ENCODE assay signal across 8 cellular contexts in the genomic region with DNA sequence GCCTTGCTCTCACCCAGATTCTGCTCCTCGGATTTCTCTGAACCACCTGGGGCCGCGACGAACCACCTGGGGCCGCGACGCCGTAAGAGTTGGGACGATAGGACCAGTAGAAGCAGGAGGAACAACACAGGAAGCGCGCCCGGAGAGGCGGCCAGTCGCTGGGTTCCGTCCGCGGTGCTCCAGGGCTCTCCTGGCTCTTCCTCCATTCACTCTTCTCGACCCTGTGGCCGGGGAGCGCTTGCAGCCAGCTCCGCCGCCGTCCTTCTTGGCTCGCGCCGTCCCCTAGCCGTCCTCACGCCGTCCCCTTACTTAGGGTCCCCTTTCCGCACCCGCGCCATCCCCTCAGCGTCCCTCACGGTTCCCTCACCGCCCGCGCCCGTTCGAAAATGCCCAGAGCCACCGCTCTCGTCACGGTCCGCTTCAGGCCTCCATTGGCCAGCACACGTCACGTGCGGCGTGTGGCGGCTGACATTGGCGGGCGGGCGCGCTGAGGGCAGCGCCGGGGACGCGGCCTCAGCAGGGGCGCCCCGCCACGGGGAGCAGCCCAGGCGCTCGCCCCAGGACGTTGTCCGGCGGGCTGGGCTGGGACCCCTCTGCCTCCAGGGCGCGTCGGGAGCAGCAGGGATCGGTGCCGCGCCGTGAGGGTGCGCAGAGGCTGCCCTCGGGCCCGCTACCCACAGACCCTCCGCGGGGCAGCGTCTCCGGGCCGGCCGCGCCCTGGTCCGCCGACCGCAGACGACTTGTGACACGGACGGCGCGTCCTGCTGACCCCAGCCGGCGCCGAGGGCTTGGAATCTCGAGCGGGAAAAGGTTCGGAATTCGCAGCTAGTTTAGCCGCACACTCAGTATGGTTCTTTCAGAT. TPM values are rescaled to one million over a fixed set of nuclear protein-coding genes. Genes with fewer than 3 reads are reported as not detected.
DNase-seq lines count a peak whose midpoint lies in the region; ATAC-seq and TF ChIP-seq lines count a peak whose summit lies in the region.

No MANE protein-coding gene starts in this region.

- H3K27ac ChIP-seq in left lung, result peak overlapping the region; percentile 82 to 85

- H3K9me3 ChIP-seq in left lung, result peaks cover 1 to 2% of the 10 kb centered on the region in 2 donors

- intact Hi-C loops in left lung (cut with DNase I), result no loop called here

- peaks cover 5 to 23% of the 10 kb centered on the region in 2 donors for H3K4me1 ChIP-seq in left lung

- DNase-seq in AG09319 (ENCODE audit: extremely low read depth, low read depth) (peak; percentile 38), NCI-H226 (peak; percentile 82), dedifferentiated amniotic fluid mesenchymal stem cell (ENCODE audit: extremely low spot score) (peak; percentile 81), left lung (peak; percentile 89 to 94)
- peak; percentile 75 to 77 for DNase-seq in activated CD4-positive, alpha-beta T cell treated with anti-CD3 and anti-CD28 coated beads for 4 hours
- peak; percentile 73 to 74 for DNase-seq in stimulated activated CD4-positive, alpha-beta T cell treated with anti-CD3 and anti-CD28 coated beads, Interleukin-2, amount 100 ng/mL, for 48 hours

- H3K36me3 ChIP-seq in left lung, result no peaks in the 10 kb centered on the region

- no peaks in the 10 kb centered on the region for H3K27me3 ChIP-seq in left lung

- H3K4me3 ChIP-seq in left lung, result peak overlapping the region; percentile 72

- TF ChIP-seq CTCF in AG09319 (IDR thresholded peaks at IDR 0.05; ENCODE audit: low read depth, low read length) (no peak), left lung (IDR thresholded peaks at IDR 0.05) (no peak)

- ATAC-seq in GM18907 (IDR thresholded peaks at IDR 0.05; ENCODE audit: unreplicated experiment), result peak; percentile 98
- ATAC-seq in HG03139 (IDR thresholded peaks at IDR 0.05; ENCODE audit: unreplicated experiment), result peak; percentile 98
- peak; percentile 100 for ATAC-seq in left lung

RNA-seq across cellular contexts. Expression of a gene that starts 53.7 kb away (rescaled TPM):
- 10 to 100 TPM in 1 of 2 donors, 1 to 10 TPM in 1; 9.2 to 10.3 TPM for total RNA-seq in left lung

Comparison
In these comparisons a context has a peak if more than half of its experiments do, and no peak if none do; other contexts are left out.
1. Peak in every context shown above with its lines: DNase-seq, ATAC-seq, H3K4me3 ChIP-seq and H3K27ac ChIP-seq.
2. DNase-seq: peak in every context shown above with its lines; median percentile 92 in left lung; 82 in NCI-H226; 81 in dedifferentiated amniotic fluid mesenchymal stem cell; 76 in activated CD4-positive, alpha-beta T cell treated with anti-CD3 and anti-CD28 coated beads for 4 hours; 74 in stimulated activated CD4-positive, alpha-beta T cell treated with anti-CD3 and anti-CD28 coated beads, Interleukin-2, amount 100 ng/mL, for 48 hours; 38 in AG09319.